13 cellular contexts compared by ENCODE assay signal in genomic region chr9:124381073-124381945, GRCh38. TPM values are rescaled to one million over a fixed set of nuclear protein-coding genes. Genes with fewer than 3 reads are reported as not detected.
DNase-seq lines count a peak whose midpoint lies in the region; ATAC-seq and TF ChIP-seq lines count a peak whose summit lies in the region.
"Had no signal": no experiment of that assay in that cellular context is flagged by ENCODE, and none has a peak within 500 bp of the region (broad histone marks: within the 10 kb centered on the region; RNA-seq: fewer than 3 reads in every experiment).

No MANE protein-coding gene starts in this region.

- H3K27me3 ChIP-seq in RWPE2 (ENCODE audit: insufficient read depth, poor library complexity, severe bottlenecking) (no peaks in the 10 kb centered on the region), foreskin keratinocyte (no peaks in the 10 kb centered on the region)
- H3K27me3 ChIP-seq: dorsolateral prefrontal cortex, spleen had no signal

- H3K27ac ChIP-seq in RWPE2 (ENCODE audit: poor library complexity, severe bottlenecking) (no peak overlapping the region), foreskin keratinocyte (no peak overlapping the region)

- no peaks in the 10 kb centered on the region for H3K9me3 ChIP-seq in RWPE2 (ENCODE audit: severe bottlenecking)
- H3K9me3 ChIP-seq: spleen had no signal

- H3K36me3 ChIP-seq in RWPE2 (ENCODE audit: low read depth), result peaks cover 49% of the 10 kb centered on the region

- H3K4me1 ChIP-seq in RWPE2 (ENCODE audit: insufficient read depth, poor library complexity, severe bottlenecking) (no peaks in the 10 kb centered on the region), foreskin keratinocyte (no peaks in the 10 kb centered on the region)

- H3K4me3 ChIP-seq in RWPE2 (ENCODE audit: severe bottlenecking), result no peak overlapping the region
- H3K4me3 ChIP-seq: dorsolateral prefrontal cortex, spleen had no signal

- no peak for TF ChIP-seq CTCF in RWPE2 (IDR thresholded peaks at IDR 0.05; ENCODE audit: poor library complexity, severe bottlenecking)
- TF ChIP-seq CTCF in foreskin keratinocyte (conservative IDR thresholded peaks at IDR 0.05), result no peak

- ATAC-seq in RWPE2 (ENCODE audit: low read depth) (peak; percentile 66; the same call in 2 of the 3 replicates), foreskin keratinocyte (no peak), HG03442 (IDR thresholded peaks at IDR 0.05; ENCODE audit: unreplicated experiment) (no peak), GM18519 (IDR thresholded peaks at IDR 0.05; ENCODE audit: low FRiP score, unreplicated experiment) (no peak)
- ATAC-seq: stimulated activated memory B cell treated with anti-CD40 and anti-IgM and Interleukin-4, amounts not matched to agents 10 μg/mL and 1 μg/mL and 100 μg/mL, for 72 hours had no signal

- peak; percentile 21 for DNase-seq in stimulated activated CD4-positive, alpha-beta T cell treated with anti-CD3 and anti-CD28 coated beads, Interleukin-15, amount 100 ng/mL, for 24 hours
- DNase-seq in stimulated activated CD4-positive, alpha-beta T cell treated with anti-CD3 and anti-CD28 coated beads, Interleukin-1b, Interleukin-23, amount 100 ng/mL, for 48 hours, result no peak
- DNase-seq in RWPE2 (ENCODE audit: low spot score) (no peak), foreskin keratinocyte (peak; percentile 7 to 19), SK-N-DZ (ENCODE audit: low spot score) (no peak), NCI-H526 treated with DMSO at 0.1 percent for 48 hours (lab: John Stamatoyannopoulos, UW) (no peak)
- DNase-seq: activated effector memory CD4-positive, alpha-beta T cell treated with Interleukin-2 at 50 U/mL for 16 hours; CD4-positive, alpha-beta T cell; dorsolateral prefrontal cortex; spleen had no signal

RNA-seq across cellular contexts. Expression of gene PSMB7, which starts 33.9 kb away (rescaled TPM):
- total RNA-seq in foreskin keratinocyte, result 249 and 276 TPM in 2 replicates
- 362 and 369 TPM in 2 replicates for polyA plus RNA-seq in foreskin keratinocyte
- 388 and 390 TPM in 2 replicates for polyA plus RNA-seq in SK-N-DZ (2014; cell fraction: cytosol; rRNA removed)
- polyA plus RNA-seq in SK-N-DZ (2014; cell fraction: nucleus; rRNA removed), result 169 and 238 TPM in 2 replicates

Comparison
In these comparisons a context has a peak if more than half of its experiments do, and no peak if none do; other contexts are left out.
1. DNase-seq: peak in stimulated activated CD4-positive, alpha-beta T cell treated with anti-CD3 and anti-CD28 coated beads, Interleukin-15, amount 100 ng/mL, for 24 hours (single experiment) and foreskin keratinocyte (2 of 2); none in stimulated activated CD4-positive, alpha-beta T cell treated with anti-CD3 and anti-CD28 coated beads, Interleukin-1b, Interleukin-23, amount 100 ng/mL, for 48 hours (single experiment), RWPE2 (single experiment), SK-N-DZ (single experiment) and NCI-H526 treated with DMSO at 0.1 percent for 48 hours (single experiment).